ENCODE assay signal across 13 cellular contexts in the genomic region with DNA sequence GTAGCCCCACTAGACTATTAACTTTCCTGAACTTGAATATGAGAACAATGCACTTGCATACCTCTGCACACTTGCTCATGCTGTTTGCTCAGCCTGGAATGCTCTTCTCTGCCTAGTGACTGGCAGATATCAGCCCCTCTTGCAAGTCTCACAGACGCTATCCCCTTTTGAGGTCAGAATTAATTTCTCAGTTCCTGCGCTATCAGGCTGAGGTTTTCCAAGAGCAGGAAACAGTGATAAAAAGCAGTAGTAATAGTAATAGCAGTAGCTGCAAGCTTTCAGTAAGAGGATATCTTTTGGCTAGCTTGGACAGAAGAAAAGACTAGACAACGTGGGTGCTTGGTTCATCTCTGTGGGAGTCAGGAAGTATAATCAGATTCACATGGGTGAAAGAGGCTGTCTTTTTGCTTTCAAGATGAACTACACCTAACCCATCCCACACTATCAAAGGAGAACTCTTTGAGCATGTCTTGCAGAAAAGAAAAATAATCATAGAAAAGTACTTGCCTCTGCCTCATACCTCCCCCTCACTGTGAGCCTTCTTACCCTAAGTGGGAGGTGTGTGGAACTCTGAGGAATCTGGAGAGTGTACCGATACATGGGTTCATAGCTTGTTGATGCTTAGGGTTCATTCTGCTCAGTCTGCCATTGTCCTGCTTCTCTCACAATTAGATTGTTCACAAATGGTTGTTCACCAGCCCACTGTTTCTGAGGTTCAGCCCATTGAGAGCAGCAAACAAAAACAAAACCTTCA. TPM values are rescaled to one million over a fixed set of nuclear protein-coding genes. Genes with fewer than 3 reads are reported as not detected.
A peak's percentile ranks its signal among the peaks of the same experiment; 100 is the strongest.
DNase-seq lines count a peak whose midpoint lies in the region; ATAC-seq and TF ChIP-seq lines count a peak whose summit lies in the region.
"Had no signal": no experiment of that assay in that cellular context is flagged by ENCODE, and none has a peak within 500 bp of the region (broad histone marks: within the 10 kb centered on the region; RNA-seq: fewer than 3 reads in every experiment).

No MANE protein-coding gene starts in this region.

- no peaks in the 10 kb centered on the region for H3K27me3 ChIP-seq in naive thymus-derived CD4-positive, alpha-beta T cell (ENCODE audit: control insufficient read depth in 2 of 2, insufficient read depth in 2 of 2, low read length in 2 of 2)

- H3K9me3 Mint-ChIP-seq in naive thymus-derived CD4-positive, alpha-beta T cell, result no peaks in the 10 kb centered on the region

- H3K36me3 Mint-ChIP-seq in naive thymus-derived CD4-positive, alpha-beta T cell, result no peaks in the 10 kb centered on the region

- intact Hi-C loops in OCI-LY7 (cut with micrococcal nuclease; ENCODE audit: unreplicated experiment), result loop anchor here (5.0 kb wide), 1 partner anchor 521 kb away; no protein-coding TSS in a partner anchor
- intact Hi-C loops in naive thymus-derived CD4-positive, alpha-beta T cell (cut with micrococcal nuclease), result loop anchor here in 1 of 2 donors (5.0 kb wide), 1 partner anchor 536 kb away; no protein-coding TSS in a partner anchor

- no peak for TF ChIP-seq CTCF in OCI-LY7 (conservative IDR thresholded peaks at IDR 0.05; ENCODE audit: low read length)

- CTCF ChIA-PET in OCI-LY7 (lab: Charles Lee; ENCODE audit: unreplicated experiment), result no interaction called here
- CTCF ChIA-PET in naive thymus-derived CD4-positive, alpha-beta T cell (lab: Charles Lee), result no interaction called here

- H3K4me1 ChIP-seq in OCI-LY7 (ENCODE audit: insufficient read depth, low read length, poor library complexity, severe bottlenecking), result peaks cover 17% of the 10 kb centered on the region
- H3K4me1 ChIP-seq in naive thymus-derived CD4-positive, alpha-beta T cell (ENCODE audit: control insufficient read depth in 2 of 2, insufficient read depth in 2 of 2, low read length in 2 of 2), result peaks cover 4 to 6% of the 10 kb centered on the region in 2 donors

- H4K20me1 ChIP-seq in OCI-LY7 (ENCODE audit: insufficient read depth, low read length), result no peaks in the 10 kb centered on the region

- DNase-seq in OCI-LY7 (ENCODE audit: low spot score) (no peak), MV-4-11 (lab: John Stamatoyannopoulos, UW) (no peak), NCI-H128 (lab: John Stamatoyannopoulos, UW; ENCODE audit: unreplicated experiment) (no peak)
- DNase-seq in naive thymus-derived CD4-positive, alpha-beta T cell, result no peak
- DNase-seq: activated CD8-positive, alpha-beta memory T cell treated with anti-CD3 and anti-CD28 coated beads for 24 hours; cortex of kidney; NCI-H1092 treated with DMSO at 0.1 percent for 48 hours; retina; stimulated activated naive CD4-positive, alpha-beta T cell treated with Interleukin-2 at 50 U/mL for 16 hours had no signal

- H3K4me1 Mint-ChIP-seq in naive thymus-derived CD4-positive, alpha-beta T cell, result peaks cover 7 to 30% (median 17%) of the 10 kb centered on the region in 7 donors

- H3K4me2 ChIP-seq in OCI-LY7 (ENCODE audit: low read length), result no peak overlapping the region

- POLR2A ChIA-PET in OCI-LY7 (lab: Charles Lee), result no interaction called here
- POLR2A ChIA-PET in naive thymus-derived CD4-positive, alpha-beta T cell (lab: Charles Lee), result no interaction called here

- no TSS peak for BruUV-seq in OCI-LY7 (replicated peaks; lab: Mats Ljungman, UMichigan)

- H3K36me3 ChIP-seq in OCI-LY7 (ENCODE audit: insufficient read depth, low read length), result no peaks in the 10 kb centered on the region
- no peaks in the 10 kb centered on the region for H3K36me3 ChIP-seq in naive thymus-derived CD4-positive, alpha-beta T cell (ENCODE audit: control insufficient read depth in 2 of 3, insufficient read depth in 3 of 3, low read length in 3 of 3)
- H3K36me3 ChIP-seq: HAP-1 had no signal

- no peak overlapping the region for H3K4me3 ChIP-seq in OCI-LY7 (ENCODE audit: low read depth, low read length, poor library complexity, severe bottlenecking)
- no peak overlapping the region for H3K4me3 ChIP-seq in naive thymus-derived CD4-positive, alpha-beta T cell (ENCODE audit: low read length)
- H3K4me3 ChIP-seq: HAP-1 had no signal

- peak overlapping the region in 5 of 10 donors; percentile 3 to 60 (median 28) for H3K4me3 Mint-ChIP-seq in naive thymus-derived CD4-positive, alpha-beta T cell

- H2AFZ ChIP-seq in OCI-LY7 (ENCODE audit: low read length), result peak overlapping the region; percentile 41; the same call in 1 of the 2 replicates

- no peaks in the 10 kb centered on the region for H3K9me3 ChIP-seq in OCI-LY7 (ENCODE audit: low read length)
- H3K9me3 ChIP-seq in naive thymus-derived CD4-positive, alpha-beta T cell (ENCODE audit: control insufficient read depth in 2 of 3, low read length in 3 of 3), result no peaks in the 10 kb centered on the region
- H3K9me3 ChIP-seq: HAP-1 had no signal

- no peaks in the 10 kb centered on the region for H3K79me2 ChIP-seq in OCI-LY7 (ENCODE audit: insufficient read depth, low read depth, low read length)

- no peaks in the 10 kb centered on the region for H3K9me2 ChIP-seq in OCI-LY7 (ENCODE audit: insufficient read depth, low read length)

- no peak overlapping the region for H3K27ac ChIP-seq in OCI-LY7 (ENCODE audit: low read depth, low read length, poor library complexity, severe bottlenecking)
- no peak overlapping the region for H3K27ac ChIP-seq in naive thymus-derived CD4-positive, alpha-beta T cell (ENCODE audit: low read depth, low read length)

- no peaks in the 10 kb centered on the region for H3K27me3 Mint-ChIP-seq in naive thymus-derived CD4-positive, alpha-beta T cell

- H3K27ac Mint-ChIP-seq in naive thymus-derived CD4-positive, alpha-beta T cell, result peak overlapping the region in 5 of 9 donors; percentile 9 to 79 (median 38)

- peak; percentile 70 for ATAC-seq in GM18511 (IDR thresholded peaks at IDR 0.05; ENCODE audit: unreplicated experiment)
- peak; percentile 65 for ATAC-seq in GM21723 (IDR thresholded peaks at IDR 0.05; ENCODE audit: unreplicated experiment)
- peak; percentile 29 for ATAC-seq in naive thymus-derived CD4-positive, alpha-beta T cell
- no peak for ATAC-seq in HG03025 (IDR thresholded peaks at IDR 0.05; ENCODE audit: low FRiP score, unreplicated experiment)

RNA-seq across cellular contexts. Expression of a gene that starts 11.3 kb away (rescaled TPM):
- total RNA-seq in OCI-LY7 (2014; rRNA removed; shearing (Covaris generic)), result 0.64 and 0.82 TPM in 2 replicates
- total RNA-seq in OCI-LY7 (2022), result 0.93 and 0.96 TPM in 2 replicates
- under 1 TPM in 2 of 5 experiments, not detected in 3; 0.08 to 0.58 TPM for total RNA-seq in naive thymus-derived CD4-positive, alpha-beta T cell
- polyA plus RNA-seq in naive thymus-derived CD4-positive, alpha-beta T cell, result not detected
